14 cellular contexts compared by ENCODE assay signal in genomic region chr1:119371800-119372199, GRCh38. TPM values are rescaled to one million over a fixed set of nuclear protein-coding genes. Genes with fewer than 3 reads are reported as not detected.
DNase-seq lines count a peak whose midpoint lies in the region; ATAC-seq and TF ChIP-seq lines count a peak whose summit lies in the region.
"Had no signal": no experiment of that assay in that cellular context is flagged by ENCODE, and none has a peak within 500 bp of the region (broad histone marks: within the 10 kb centered on the region; RNA-seq: fewer than 3 reads in every experiment).

No MANE protein-coding gene starts in this region.

- H3K4me3 ChIP-seq in HAP-1 (no peak overlapping the region), SK-N-MC (peak overlapping the region; percentile 29), right lobe of liver (peak overlapping the region in 1 of 3 donors; percentile 7)
- H3K4me3 ChIP-seq: BLaER1 had no signal

- H3K9me3 ChIP-seq in HAP-1: no peaks in the 10 kb centered on the region
- no peaks in the 10 kb centered on the region for H3K9me3 ChIP-seq in SK-N-MC (ENCODE audit: low read depth, low read length)
- H3K9me3 ChIP-seq in right lobe of liver: no peaks in the 10 kb centered on the region
- H3K9me3 ChIP-seq: BLaER1, Caco-2 had no signal

- H3K27me3 ChIP-seq in HAP-1 (ENCODE audit: low read depth): peaks cover 11% of the 10 kb centered on the region
- H3K27me3 ChIP-seq in right lobe of liver: no peaks in the 10 kb centered on the region
- H3K27me3 ChIP-seq: BLaER1 had no signal

- intact Hi-C loops in right lobe of liver (cut with DNase I): no loop called here

- H3K4me1 ChIP-seq in HAP-1 (peaks cover 19% of the 10 kb centered on the region), right lobe of liver (peaks cover 0 to 89% (median 21%) of the 10 kb centered on the region in 4 donors)
- H3K4me1 ChIP-seq: BLaER1, Caco-2 had no signal

- peak; percentile 49 to 84 for DNase-seq in HAP-1 (ENCODE audit: low spot score in 2 of 2)
- peak; percentile 75 for DNase-seq in NCI-H1048 (lab: John Stamatoyannopoulos, UW)
- peak; percentile 52 for DNase-seq in SK-N-MC (ENCODE audit: low read depth, low spot score)
- DNase-seq in right lobe of liver: no peak
- DNase-seq in stimulated activated CD4-positive, alpha-beta T cell treated with anti-CD3 and anti-CD28 coated beads, Interleukin-2, amount 100 ng/mL, for 24 hours: no peak
- no peak for DNase-seq in 8988T
- DNase-seq: AML-193; CD8-positive, alpha-beta memory T cell; DND-41; GDM1 had no signal

- H3K9ac ChIP-seq in SK-N-MC (ENCODE audit: insufficient read length): no peak overlapping the region
- H3K9ac ChIP-seq: BLaER1 had no signal

- H3K27ac ChIP-seq in SK-N-MC (no peak overlapping the region; the same call in 1 of the 2 replicates), right lobe of liver (peak overlapping the region in 2 of 3 donors; percentile 56 to 61)
- H3K27ac ChIP-seq: BLaER1, HL-60 had no signal

- 18% methylated on average over 3 of the region's 3 CpGs for WGBS in right lobe of liver (ENCODE audit: insufficient coverage, low coverage, low lambda C conversion rate, missing lambda C conversion rate)

- no peak for TF ChIP-seq POLR2A in right lobe of liver (IDR thresholded peaks at IDR 0.05)

- ATAC-seq in right lobe of liver: peak; percentile 14 to 51 (median 18)
- ATAC-seq in GM21737 (IDR thresholded peaks at IDR 0.05; ENCODE audit: unreplicated experiment): no peak

- H3K36me3 ChIP-seq in HAP-1 (replicated peaks) (no peaks in the 10 kb centered on the region), SK-N-MC (ENCODE audit: insufficient read depth, low read length) (no peaks in the 10 kb centered on the region), right lobe of liver (peaks cover 0 to 4% (median 0%) of the 10 kb centered on the region in 4 donors)
- H3K36me3 ChIP-seq: BLaER1 had no signal

- TF ChIP-seq CTCF in right lobe of liver (IDR thresholded peaks at IDR 0.05): no peak

- in situ Hi-C loops in HAP-1 (cut with MboI; ENCODE audit: low sequenced_read_pairs): loop anchor here (10.0 kb wide), 1 partner anchor 57 kb away; no protein-coding TSS in a partner anchor

RNA-seq across cellular contexts. Expression of gene HAO2, which starts 3.2 kb away (rescaled TPM):
- 100 to 1,000 TPM in 3 of 6 experiments, 10 to 100 TPM in 3; 33.9 to 282 (median 99.3) TPM for total RNA-seq in right lobe of liver
- total RNA-seq: CD8-positive, alpha-beta memory T cell had no signal

RNA-seq across cellular contexts. Expression of gene HSD3B2, which starts 43.1 kb away (rescaled TPM):
- under 1 TPM in 1 of 6 experiments, not detected in 5; 0.49 TPM for total RNA-seq in right lobe of liver
- total RNA-seq: Caco-2; CD8-positive, alpha-beta memory T cell had no signal

Comparison
In these comparisons a context has a peak if more than half of its experiments do, and no peak if none do; other contexts are left out.
1. DNase-seq: peak in HAP-1 (2 of 2), NCI-H1048 (single experiment) and SK-N-MC (single experiment); none in right lobe of liver (0 of 3), stimulated activated CD4-positive, alpha-beta T cell treated with anti-CD3 and anti-CD28 coated beads, Interleukin-2, amount 100 ng/mL, for 24 hours (0 of 2) and 8988T (single experiment).